ENCODE assay signal across 22 cellular contexts in the genomic region with DNA sequence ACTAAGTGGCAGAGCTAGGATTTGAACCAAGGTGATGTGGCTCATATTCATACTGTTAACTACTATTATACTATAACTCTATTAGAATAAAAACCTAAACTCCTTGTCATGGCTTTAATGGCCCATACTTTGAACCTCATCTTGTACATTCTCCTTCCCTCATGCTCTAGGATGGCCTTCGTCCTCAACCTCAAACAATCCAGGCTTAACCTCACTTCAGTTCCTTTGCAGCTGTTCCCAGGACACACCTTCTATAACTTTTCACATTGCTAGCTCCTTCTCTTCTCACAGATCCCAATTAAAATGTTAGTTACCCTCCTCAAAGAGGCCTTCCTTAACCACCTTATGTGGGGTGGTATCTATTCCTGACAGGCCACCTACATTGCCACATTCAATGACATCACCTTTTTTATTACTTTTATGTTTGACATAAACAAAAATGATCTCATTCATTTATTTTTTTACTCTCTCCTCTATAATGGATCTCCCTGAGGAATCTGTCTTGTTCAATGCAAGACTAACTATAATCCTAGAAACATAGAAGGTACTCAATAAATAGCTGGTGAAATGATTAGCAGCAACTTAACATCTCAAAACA.
"Had no signal": no experiment of that assay in that cellular context is flagged by ENCODE, and none has a peak within 500 bp of the region (broad histone marks: within the 10 kb centered on the region; RNA-seq: fewer than 3 reads in every experiment).

No MANE protein-coding gene starts in this region.

- H3K4me3 ChIP-seq: esophagus muscularis mucosa, gastrocnemius medialis, lung, neural progenitor cell, prostate gland, testis, tibial nerve had no signal

- H3K27ac ChIP-seq: epithelial cell of prostate, esophagus muscularis mucosa, gastrocnemius medialis, neural progenitor cell, parathyroid adenoma, prostate gland, testis, tibial nerve had no signal

- H3K27ac Mint-ChIP-seq: effector memory CD8-positive, alpha-beta T cell; natural killer cell treated with Interleukin-12 subunit alpha and Interleukin-12 subunit beta and Interleukin-15 and Interleukin-18, amount 100 ng/mL, for 72 hours; neural progenitor cell; stimulated activated naive B cell treated with anti-CD40 and anti-IgM and Interleukin-4, amounts not matched to agents 10 μg/mL and 1 μg/mL and 100 μg/mL, for 72 hours; stimulated activated naive CD8-positive, alpha-beta T cell treated with anti-CD3 and anti-CD28 coated beads, Interleukin-15, amount 100 ng/mL, for 72 hours had no signal

- H3K4me1 Mint-ChIP-seq: immature natural killer cell, neural progenitor cell had no signal

- DNase-seq: effector memory CD8-positive, alpha-beta T cell; gastrocnemius medialis; glutamatergic neuron; immature natural killer cell; left cardiac atrium; left ventricle myocardium superior; mesendoderm; occipital lobe; stimulated activated CD4-positive, alpha-beta T cell treated with anti-CD3 and anti-CD28 coated beads, Interleukin-2, amount 100 ng/mL, for 24 hours; stimulated activated CD4-positive, alpha-beta T cell treated with anti-CD3 and anti-CD28 coated beads, Interleukin-4, amount 100 ng/mL, for 4 hours; stimulated activated naive B cell treated with anti-CD40 and anti-IgM and Interleukin-4, amounts not matched to agents 10 μg/mL and 1 μg/mL and 100 μg/mL, for 72 hours; stimulated activated naive CD8-positive, alpha-beta T cell treated with anti-CD3 and anti-CD28 coated beads, Interleukin-15, amount 100 ng/mL, for 72 hours; testis had no signal

- H3K36me3 ChIP-seq: prostate gland had no signal

- H3K9me3 ChIP-seq: esophagus muscularis mucosa, gastrocnemius medialis, prostate gland, testis, tibial nerve had no signal

- H3K27me3 ChIP-seq: esophagus muscularis mucosa, gastrocnemius medialis, neural progenitor cell, testis, tibial nerve had no signal

- H3K4me1 ChIP-seq: gastrocnemius medialis, neural progenitor cell, parathyroid adenoma, prostate gland had no signal

- H3K9me3 Mint-ChIP-seq: effector memory CD8-positive, alpha-beta T cell; immature natural killer cell; natural killer cell treated with Interleukin-12 subunit alpha and Interleukin-12 subunit beta and Interleukin-15 and Interleukin-18, amount 100 ng/mL, for 72 hours; neural progenitor cell; stimulated activated naive B cell treated with anti-CD40 and anti-IgM and Interleukin-4, amounts not matched to agents 10 μg/mL and 1 μg/mL and 100 μg/mL, for 72 hours; stimulated activated naive CD8-positive, alpha-beta T cell treated with anti-CD3 and anti-CD28 coated beads, Interleukin-15, amount 100 ng/mL, for 72 hours had no signal

- ATAC-seq: effector memory CD8-positive, alpha-beta T cell; gastrocnemius medialis; left cardiac atrium; left ventricle myocardium superior; natural killer cell treated with Interleukin-12 subunit alpha and Interleukin-12 subunit beta and Interleukin-15 and Interleukin-18, amount 100 ng/mL, for 72 hours; sciatic nerve; stimulated activated naive B cell treated with anti-CD40 and anti-IgM and Interleukin-4, amounts not matched to agents 10 μg/mL and 1 μg/mL and 100 μg/mL, for 72 hours; stimulated activated naive CD8-positive, alpha-beta T cell treated with anti-CD3 and anti-CD28 coated beads, Interleukin-15, amount 100 ng/mL, for 72 hours had no signal

- H3K27me3 Mint-ChIP-seq: effector memory CD8-positive, alpha-beta T cell; natural killer cell treated with Interleukin-12 subunit alpha and Interleukin-12 subunit beta and Interleukin-15 and Interleukin-18, amount 100 ng/mL, for 72 hours; stimulated activated naive B cell treated with anti-CD40 and anti-IgM and Interleukin-4, amounts not matched to agents 10 μg/mL and 1 μg/mL and 100 μg/mL, for 72 hours; stimulated activated naive CD8-positive, alpha-beta T cell treated with anti-CD3 and anti-CD28 coated beads, Interleukin-15, amount 100 ng/mL, for 72 hours had no signal

- H3K4me3 Mint-ChIP-seq: effector memory CD8-positive, alpha-beta T cell; immature natural killer cell; natural killer cell treated with Interleukin-12 subunit alpha and Interleukin-12 subunit beta and Interleukin-15 and Interleukin-18, amount 100 ng/mL, for 72 hours; neural progenitor cell; stimulated activated naive B cell treated with anti-CD40 and anti-IgM and Interleukin-4, amounts not matched to agents 10 μg/mL and 1 μg/mL and 100 μg/mL, for 72 hours; stimulated activated naive CD8-positive, alpha-beta T cell treated with anti-CD3 and anti-CD28 coated beads, Interleukin-15, amount 100 ng/mL, for 72 hours had no signal
